ENCODE assay signal across 8 cellular contexts in the genomic region with DNA sequence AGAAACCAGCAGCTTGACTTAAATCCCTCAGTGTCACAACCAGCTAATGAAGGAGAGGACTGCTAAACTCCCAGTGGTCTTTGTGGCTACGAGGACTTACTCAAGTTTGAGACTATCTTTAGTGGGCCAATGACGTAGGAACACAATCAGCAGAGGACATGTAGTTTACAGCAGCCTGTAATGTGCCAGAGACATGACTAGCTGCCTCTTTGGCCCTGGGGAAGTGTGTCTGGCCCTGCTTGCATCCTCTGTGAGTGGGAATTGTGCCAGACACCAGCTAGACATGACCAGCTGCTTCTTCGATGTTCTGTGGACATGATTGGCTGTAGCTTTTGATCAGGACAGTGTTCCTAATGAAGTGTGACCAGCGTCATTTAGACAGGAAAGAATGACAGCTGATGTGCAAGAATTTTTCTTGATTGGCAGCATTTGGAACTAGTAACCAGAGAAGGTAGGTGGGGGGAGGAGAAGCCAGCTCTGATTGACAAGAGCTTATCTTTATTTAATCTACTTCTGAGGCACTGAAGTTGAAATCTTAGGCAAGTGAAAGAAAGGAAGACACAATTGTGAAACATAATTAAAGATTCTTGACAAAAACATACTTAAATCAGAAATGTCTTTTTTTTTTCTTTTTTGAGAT.
DNase-seq lines count a peak whose midpoint lies in the region; ATAC-seq and TF ChIP-seq lines count a peak whose summit lies in the region.

No MANE protein-coding gene starts in this region.

- H3K9me3 Mint-ChIP-seq in CD14-positive monocyte = no peaks in the 10 kb centered on the region

- no peaks in the 10 kb centered on the region for H3K27me3 ChIP-seq in foreskin keratinocyte

- H3K27ac Mint-ChIP-seq in CD14-positive monocyte = no peak overlapping the region

- no peaks in the 10 kb centered on the region for H3K36me3 Mint-ChIP-seq in CD14-positive monocyte

- H3K4me3 ChIP-seq in NB4 (ENCODE audit: low read depth, low read length) (no peak overlapping the region), coronary artery (no peak overlapping the region)

- TF ChIP-seq CTCF in NB4 (IDR thresholded peaks at IDR 0.05; ENCODE audit: low read depth, low read length) (no peak), foreskin keratinocyte (conservative IDR thresholded peaks at IDR 0.05) (no peak), CD14-positive monocyte (IDR thresholded peaks at IDR 0.05) (no peak), coronary artery (IDR thresholded peaks at IDR 0.05) (no peak)

- ATAC-seq in GM21528 (IDR thresholded peaks at IDR 0.05; ENCODE audit: low FRiP score, unreplicated experiment) (peak; percentile 41), foreskin keratinocyte (peak; percentile 66)

- intact Hi-C loops in CD14-positive monocyte (cut with micrococcal nuclease) = no loop called here

- TF ChIP-seq POLR2A in NB4 (IDR thresholded peaks at IDR 0.05; ENCODE audit: extremely low read depth, insufficient read length) = no peak

- H3K27ac ChIP-seq in foreskin keratinocyte = peak overlapping the region; percentile 79
- H3K27ac ChIP-seq in coronary artery = no peak overlapping the region

- H3K27me3 Mint-ChIP-seq in CD14-positive monocyte (ENCODE audit: low read depth in 3 of 3) = peaks cover 0 to 2% (median 0%) of the 10 kb centered on the region in 3 donors

- peaks cover 26% of the 10 kb centered on the region for H3K4me1 ChIP-seq in foreskin keratinocyte

- peak overlapping the region in 1 of 2 donors; percentile 18 for H3K4me3 Mint-ChIP-seq in CD14-positive monocyte

- DNase-seq in GM04504 (ENCODE audit: low read depth) (peak; percentile 21), NB4 (ENCODE audit: low read depth) (peak; percentile 63), foreskin keratinocyte (peak; percentile 51 to 80), superior temporal gyrus (ENCODE audit: extremely low spot score) (peak; percentile 56), CD14-positive monocyte (ENCODE audit: low spot score) (no peak), coronary artery (ENCODE audit: low spot score) (no peak)
- DNase-seq in stimulated activated CD4-positive, alpha-beta T cell treated with anti-CD3 and anti-CD28 coated beads, Interleukin-4, amount 100 ng/mL, for 1 hour = no peak

- H3K4me1 Mint-ChIP-seq in CD14-positive monocyte = peaks cover 3% of the 10 kb centered on the region

Comparison
In these comparisons a context has a peak if more than half of its experiments do, and no peak if none do; other contexts are left out.
1. DNase-seq: peak in GM04504 (single experiment), NB4 (single experiment), foreskin keratinocyte (2 of 2) and superior temporal gyrus (single experiment); none in stimulated activated CD4-positive, alpha-beta T cell treated with anti-CD3 and anti-CD28 coated beads, Interleukin-4, amount 100 ng/mL, for 1 hour (single experiment), CD14-positive monocyte (single experiment) and coronary artery (single experiment).